Comparison of ENCODE assay signal across 21 cellular contexts in genomic region chr2:5706717-5707455, GRCh38. TPM values are rescaled to one million over a fixed set of nuclear protein-coding genes. Genes with fewer than 3 reads are reported as not detected.
A peak's percentile ranks its signal among the peaks of the same experiment; 100 is the strongest.
DNase-seq lines count a peak whose midpoint lies in the region; ATAC-seq, FAIRE-seq and TF ChIP-seq lines count a peak whose summit lies in the region.
"Had no signal": no experiment of that assay in that cellular context is flagged by ENCODE, and none has a peak within 500 bp of the region (broad histone marks: within the 10 kb centered on the region; RNA-seq: fewer than 3 reads in every experiment).

No MANE protein-coding gene starts in this region.

- H3K36me3 Mint-ChIP-seq in GM23338 (ENCODE audit: low read depth) = peaks cover 12% of the 10 kb centered on the region; the same call in 2 of the 3 replicates
- H3K36me3 Mint-ChIP-seq: CD8-positive, alpha-beta T cell had no signal

- H3K4me1 ChIP-seq in GM23338 (ENCODE audit: insufficient read depth) = no peaks in the 10 kb centered on the region; the same call in 1 of the 2 replicates
- H3K4me1 ChIP-seq in kidney (ENCODE audit: control insufficient read depth in 1 of 2, insufficient read depth in 1 of 2, low read depth in 1 of 2, low read length in 2 of 2) = no peaks in the 10 kb centered on the region
- no peaks in the 10 kb centered on the region for H3K4me1 ChIP-seq in upper lobe of right lung

- peaks cover 3% of the 10 kb centered on the region for H3K27me3 Mint-ChIP-seq in GM23338 (ENCODE audit: insufficient read depth, low read depth, poor library complexity)

- ATAC-seq in GM23338 = peak; percentile 32
- ATAC-seq in SK-N-SH treated with all-trans-retinoic acid at 6 μM for 48 hours = peak; percentile 19; the same call in 1 of the 3 replicates
- ATAC-seq in upper lobe of right lung = peak; percentile 32
- ATAC-seq in GM18498 (IDR thresholded peaks at IDR 0.05; ENCODE audit: unreplicated experiment) = no peak
- ATAC-seq: CD8-positive, alpha-beta T cell had no signal

- no peak overlapping the region for H3K27ac Mint-ChIP-seq in GM23338
- H3K27ac Mint-ChIP-seq: B cell; CD8-positive, alpha-beta T cell; H9 had no signal

- no peak overlapping the region for H3K9ac ChIP-seq in kidney (ENCODE audit: low read length in 2 of 2)

- no peak overlapping the region for H2AFZ ChIP-seq in GM23338

- TF ChIP-seq CTCF in GM23338 (conservative IDR thresholded peaks at IDR 0.05; ENCODE audit: low read depth in 2 of 2) = no peak
- TF ChIP-seq CTCF in kidney (IDR thresholded peaks at IDR 0.05; ENCODE audit: borderline replicate concordance, extremely low read depth, insufficient read depth) = no peak
- no peak for TF ChIP-seq CTCF in upper lobe of right lung (IDR thresholded peaks at IDR 0.05)
- TF ChIP-seq CTCF in GM13976 (IDR thresholded peaks at IDR 0.05; ENCODE audit: borderline replicate concordance, control extremely low read depth, extremely low read depth, insufficient read depth, missing control alignments) = no peak

- no peaks in the 10 kb centered on the region; the same call in 2 of the 3 replicates for H3K9me3 Mint-ChIP-seq in GM23338
- H3K9me3 Mint-ChIP-seq: CD8-positive, alpha-beta T cell; H9 had no signal

- H3K9me2 ChIP-seq in GM23338 (ENCODE audit: insufficient read depth) = 0 out of 2 replicates have a peak, but pooled peaks cover 4% of the 10 kb centered on the region

- intact Hi-C loops in kidney (cut with DNase I) (no loop called here), upper lobe of right lung (cut with DNase I) (no loop called here)

- H3K4me3 ChIP-seq in GM23338 = no peak overlapping the region
- H3K4me3 ChIP-seq in kidney (ENCODE audit: low read length in 2 of 2) = no peak overlapping the region
- no peak overlapping the region for H3K4me3 ChIP-seq in upper lobe of right lung

- DNase-seq in GM23338 (ENCODE audit: low spot score) = peak; percentile 39
- peak; percentile 74 for DNase-seq in kidney
- DNase-seq in upper lobe of right lung = no peak
- no peak for DNase-seq in KG1 (lab: John Stamatoyannopoulos, UW)
- DNase-seq in GM13976 (ENCODE audit: low spot score) = no peak
- DNase-seq: CD8-positive, alpha-beta T cell; COR-L47; DMS153; DMS79 treated with DMSO at 0.1 percent for 48 hours; EL; H9; IMR-90 had no signal

- H3K4me3 Mint-ChIP-seq in GM23338 = no peak overlapping the region
- H3K4me3 Mint-ChIP-seq: B cell; CD8-positive, alpha-beta T cell; H9 had no signal

- peaks cover 19% of the 10 kb centered on the region for H3K4me1 Mint-ChIP-seq in GM23338
- H3K4me1 Mint-ChIP-seq: B cell had no signal

- H4K20me1 ChIP-seq in GM23338 (replicated peaks; ENCODE audit: insufficient read depth) = no peaks in the 10 kb centered on the region

- no peak overlapping the region for H3K4me2 ChIP-seq in GM23338

- H3K36me3 ChIP-seq in GM23338 (ENCODE audit: insufficient read depth) (no peaks in the 10 kb centered on the region), kidney (ENCODE audit: control insufficient read depth in 1 of 2, insufficient read depth in 2 of 2, low read length in 2 of 2) (no peaks in the 10 kb centered on the region), upper lobe of right lung (no peaks in the 10 kb centered on the region)

- H3K79me2 ChIP-seq in GM23338 (replicated peaks; ENCODE audit: insufficient read depth) = no peaks in the 10 kb centered on the region

- H3K27me3 ChIP-seq in GM23338 (ENCODE audit: insufficient read depth) (no peaks in the 10 kb centered on the region), upper lobe of right lung (peaks cover 4% of the 10 kb centered on the region)

- H3K9me3 ChIP-seq in kidney (ENCODE audit: control insufficient read depth in 1 of 2, low read length in 2 of 2) = no peaks in the 10 kb centered on the region
- no peaks in the 10 kb centered on the region for H3K9me3 ChIP-seq in upper lobe of right lung

- H3F3A ChIP-seq in GM23338 (replicated peaks; ENCODE audit: low read depth) = no peaks in the 10 kb centered on the region

- in situ Hi-C loops in GM13976 (cut with MboI; ENCODE audit: low sequenced_read_pairs, unreplicated experiment) = no loop called here

- H3K27ac ChIP-seq in GM23338 (ENCODE audit: low read depth) = no peak overlapping the region
- no peak overlapping the region for H3K27ac ChIP-seq in kidney (ENCODE audit: low read depth in 2 of 2, low read length in 2 of 2)
- no peak overlapping the region for H3K27ac ChIP-seq in upper lobe of right lung
- H3K27ac ChIP-seq: C4-2B had no signal

- no peak for FAIRE-seq in kidney (lab: Jason Lieb, UNC)
- FAIRE-seq: A204.1, D721Med, G401.6, GM12891 had no signal

TF ChIP-seq in GM23338, 12 proteins besides CTCF, POLR2A, EP300 and RAD21:
- TF ChIP-seq REST (IDR thresholded peaks at IDR 0.05; ENCODE audit: unreplicated experiment) = no peak

TF ChIP-seq in SK-N-SH treated with all-trans-retinoic acid at 6 μM for 48 hours, 23 proteins besides CTCF, POLR2A, EP300 and RAD21:
- TF ChIP-seq ZNF8 (CRISPR knock-in tag; IDR thresholded peaks at IDR 0.05) (no peak), ZFP30 (CRISPR knock-in tag; IDR thresholded peaks at IDR 0.05) (no peak), PATZ1 (CRISPR knock-in tag; IDR thresholded peaks at IDR 0.05; ENCODE audit: borderline replicate concordance) (no peak), ISL1 (CRISPR knock-in tag; IDR thresholded peaks at IDR 0.05) (no peak), ZC3H10 (CRISPR knock-in tag; IDR thresholded peaks at IDR 0.05) (no peak), SNAI2 (CRISPR knock-in tag; IDR thresholded peaks at IDR 0.05) (no peak), ZNF565 (CRISPR knock-in tag; conservative IDR thresholded peaks at IDR 0.05; ENCODE audit: low read depth) (no peak), ZFP3 (CRISPR knock-in tag; IDR thresholded peaks at IDR 0.05) (no peak), BACH2 (CRISPR knock-in tag; IDR thresholded peaks at IDR 0.05; ENCODE audit: borderline replicate concordance) (no peak), OSR1 (CRISPR knock-in tag; IDR thresholded peaks at IDR 0.05) (no peak), TCF4 (CRISPR knock-in tag; IDR thresholded peaks at IDR 0.05; ENCODE audit: borderline replicate concordance) (no peak), CSDC2 (CRISPR knock-in tag; IDR thresholded peaks at IDR 0.05) (no peak), TSHZ2 (CRISPR knock-in tag; IDR thresholded peaks at IDR 0.05) (no peak), ZNF70 (CRISPR knock-in tag; IDR thresholded peaks at IDR 0.05) (no peak), ESRRG (CRISPR knock-in tag; IDR thresholded peaks at IDR 0.05) (no peak)

RNA-seq across cellular contexts. Expression of gene SOX11, which starts 14.7 kb away (rescaled TPM):
- 26.3 and 26.5 TPM in 2 replicates for total RNA-seq in GM23338 (2014; rRNA removed; shearing (Covaris generic))
- polyA plus RNA-seq in GM23338 (2016; fragmentation: Nextera tagmentation; extraction: Ambion mirVana) = 33.2 and 34.0 TPM in 2 replicates
- total RNA-seq in kidney = 0.22 TPM
- polyA plus RNA-seq in kidney (ENCODE audit: insufficient read depth, low read depth, low replicate concordance) = not detected
- 0.84 TPM for total RNA-seq in upper lobe of right lung
- total RNA-seq: B cell; CD8-positive, alpha-beta T cell; HT-29 had no signal

Comparison
In these comparisons a context has a peak if more than half of its experiments do, and no peak if none do; other contexts are left out.
1. DNase-seq: peak in GM23338 (single experiment) and kidney (single experiment); none in upper lobe of right lung (single experiment), KG1 (single experiment) and GM13976 (single experiment).
2. RNA of gene SOX11, which starts 14.7 kb away (total RNA-seq): 26.3 to 26.5 TPM in GM23338; 0.84 TPM in upper lobe of right lung (single experiment) and 0.22 TPM in kidney (single experiment); every median in the first group is over 10 times any median in the second.